20 cellular contexts compared by ENCODE assay signal in genomic region chr7:149826344-149827088, GRCh38. TPM values are rescaled to one million over a fixed set of nuclear protein-coding genes. Genes with fewer than 3 reads are reported as not detected.
DNase-seq lines count a peak whose midpoint lies in the region; ATAC-seq, FAIRE-seq and TF ChIP-seq lines count a peak whose summit lies in the region.
"Had no signal": no experiment of that assay in that cellular context is flagged by ENCODE, and none has a peak within 500 bp of the region (broad histone marks: within the 10 kb centered on the region; RNA-seq: fewer than 3 reads in every experiment).

No MANE protein-coding gene starts in this region.

- CTCF ChIA-PET in A549 (lab: Yijun Ruan, JAX), result interaction anchor here (0.5 to 5.3 kb wide), 4 partner anchors 8 to 166 kb away, joined by 3 to 24 read pairs (median 4); partner anchors contain the start of gene ZNF862

- intact Hi-C loops in right lobe of liver (cut with DNase I), result no loop called here

- no peaks in the 10 kb centered on the region for H3K9me3 ChIP-seq in A549
- no peaks in the 10 kb centered on the region for H3K9me3 ChIP-seq in RWPE2 (ENCODE audit: severe bottlenecking)
- no peaks in the 10 kb centered on the region for H3K9me3 ChIP-seq in right lobe of liver
- H3K9me3 ChIP-seq: body of pancreas had no signal

- H3K36me3 ChIP-seq in RWPE2 (ENCODE audit: low read depth), result no peaks in the 10 kb centered on the region
- H3K36me3 ChIP-seq in right lobe of liver, result no peaks in the 10 kb centered on the region

- DNase-seq in A549 (ENCODE audit: low read depth in 1 of 2, low spot score in 1 of 2) (no peak), RWPE2 (ENCODE audit: low spot score) (peak; percentile 58), myocyte (ENCODE audit: low read depth) (peak; percentile 85), CD1c-positive myeloid dendritic cell (ENCODE audit: extremely low spot score) (no peak), NCI-H2029 (lab: John Stamatoyannopoulos, UW) (no peak), right lobe of liver (no peak)
- DNase-seq: activated CD4-positive, alpha-beta T cell treated with anti-CD3 and anti-CD28 coated beads, Interleukin-2, amount 10 ng/mL, durations not matched to agents 24 days and 14 days; activated CD8-positive, alpha-beta memory T cell treated with anti-CD3 and anti-CD28 coated beads, Interleukin-2, amount 10 ng/mL, durations not matched to agents 7 days and 5 days; activated T-cell treated with anti-CD3 and anti-CD28 coated beads, Interleukin-2, amount 50 U/mL, for 48 hours; body of pancreas; CD4-positive, alpha-beta memory T cell; cerebellar nuclear complex; islet precursor cell; midbrain; NCI-H1048; NCI-H187 treated with DMSO at 0.1 percent for 48 hours had no signal

- TF ChIP-seq POLR2A in A549 (IDR thresholded peaks at IDR 0.05; ENCODE audit: low read length) (no peak), right lobe of liver (IDR thresholded peaks at IDR 0.05) (no peak)

- no peaks in the 10 kb centered on the region for H3K4me1 ChIP-seq in A549
- no peaks in the 10 kb centered on the region for H3K4me1 ChIP-seq in RWPE2 (ENCODE audit: insufficient read depth, poor library complexity, severe bottlenecking)
- peaks cover 0 to 6% (median 0%) of the 10 kb centered on the region in 4 donors for H3K4me1 ChIP-seq in right lobe of liver
- H3K4me1 ChIP-seq: body of pancreas had no signal

- no peaks in the 10 kb centered on the region for H3K27me3 ChIP-seq in RWPE2 (ENCODE audit: insufficient read depth, poor library complexity, severe bottlenecking)
- H3K27me3 ChIP-seq in right lobe of liver, result no peaks in the 10 kb centered on the region
- H3K27me3 ChIP-seq: body of pancreas had no signal

- no peak for TF ChIP-seq CTCF in A549 (IDR thresholded peaks at IDR 0.05)
- TF ChIP-seq CTCF in C4-2B (conservative IDR thresholded peaks at IDR 0.05), result no peak
- no peak for TF ChIP-seq CTCF in RWPE2 (IDR thresholded peaks at IDR 0.05; ENCODE audit: poor library complexity, severe bottlenecking)
- no peak for TF ChIP-seq CTCF in right lobe of liver (IDR thresholded peaks at IDR 0.05)

- H3K27ac ChIP-seq in A549 (no peak overlapping the region), C4-2B (peak overlapping the region; percentile 4; the same call in 1 of the 2 replicates), RWPE2 (ENCODE audit: poor library complexity, severe bottlenecking) (no peak overlapping the region), right lobe of liver (no peak overlapping the region)
- H3K27ac ChIP-seq: body of pancreas had no signal

- TF ChIP-seq EP300 in A549 (IDR thresholded peaks at IDR 0.05), result no peak

- FAIRE-seq in A549 (lab: Jason Lieb, UNC), result no peak
- FAIRE-seq: H1, HepG2 had no signal

- ATAC-seq in A549, result peak; percentile 8 to 12; a peak in 3 of 6 replicates
- no peak; the same call in 2 of the 3 replicates for ATAC-seq in RWPE2 (ENCODE audit: low read depth)
- no peak for ATAC-seq in right lobe of liver
- ATAC-seq: activated CD8-positive, alpha-beta memory T cell treated with anti-CD3 and anti-CD28 coated beads, Interleukin-2, amount 10 ng/mL, durations not matched to agents 7 days and 5 days; body of pancreas; HepG2 had no signal

- no peak overlapping the region for H3K4me2 ChIP-seq in A549
- H3K4me2 ChIP-seq: smooth muscle cell had no signal

- H3K4me3 ChIP-seq in A549 (no peak overlapping the region), RWPE2 (ENCODE audit: severe bottlenecking) (no peak overlapping the region), right lobe of liver (no peak overlapping the region)
- H3K4me3 ChIP-seq: body of pancreas, smooth muscle cell had no signal

- WGBS in A549 (ENCODE audit: missing lambda C conversion rate), result 52% methylated on average over 5 of the region's 12 CpGs
- no CpG with 5 or more reads among the region's 12 CpGs for WGBS in right lobe of liver (ENCODE audit: insufficient coverage, low coverage, low lambda C conversion rate, missing lambda C conversion rate)

- no peak for TF ChIP-seq RAD21 in A549 (conservative IDR thresholded peaks at IDR 0.05 in 1 of 2, IDR thresholded peaks at IDR 0.05 in 1 of 2)

- POLR2A ChIA-PET in A549 (lab: Yijun Ruan, JAX), result no interaction called here

TF ChIP-seq in A549, 52 proteins besides CTCF, POLR2A, EP300 and RAD21:
- TF ChIP-seq JUNB (IDR thresholded peaks at IDR 0.05) (no peak), FOSL2 (IDR thresholded peaks at IDR 0.05) (no peak), FOSL2 (CRISPR knock-in tag; IDR thresholded peaks at IDR 0.05) (no peak), BCL3 (IDR thresholded peaks at IDR 0.05) (no peak), ATOH8 (CRISPR knock-in tag; IDR thresholded peaks at IDR 0.05; ENCODE audit: low read depth) (no peak), ZSCAN20 (CRISPR knock-in tag; IDR thresholded peaks at IDR 0.05) (no peak)

RNA-seq across cellular contexts. Expression of gene ZNF862, which starts 11.7 kb away (rescaled TPM):
- polyA plus RNA-seq in A549 (2011; rRNA removed), result 8.0 and 11.1 TPM in 2 replicates
- 2.5 and 3.4 TPM in 2 replicates for polyA plus RNA-seq in A549 (2012; cell fraction: cytosol; rRNA removed)
- 9.5 and 10.1 TPM in 2 replicates for polyA plus RNA-seq in A549 (2012; cell fraction: nucleus; rRNA removed)
- polyA plus RNA-seq in A549 (2017; fragmentation: RNase III; extraction: RNeasy Plus Mini Kit Qiagen cat#74134 plus additional on column Dnase treatment), result 2.8 to 3.9 TPM (median 3.9 TPM) in 3 replicates
- 8.7 and 17.1 TPM in 2 replicates for polyA minus RNA-seq in A549 (2011; rRNA and poly(A)+ RNA removed)
- total RNA-seq in myocyte, result 14.2 and 16.3 TPM in 2 replicates
- 13.5 TPM for polyA plus RNA-seq in myocyte (2012)
- total RNA-seq in right lobe of liver, result 10 to 100 TPM in 2 of 6 experiments, 1 to 10 TPM in 4; 2.5 to 11.3 (median 7.1) TPM

RNA-seq across cellular contexts. Expression of gene ATP6V0E2, which starts 47.3 kb away (rescaled TPM):
- polyA plus RNA-seq in A549 (2011; rRNA removed), result 17.3 and 18.4 TPM in 2 replicates
- 49.0 and 69.0 TPM in 2 replicates for polyA plus RNA-seq in A549 (2012; cell fraction: cytosol; rRNA removed)
- 75.6 and 92.6 TPM in 2 replicates for polyA plus RNA-seq in A549 (2012; cell fraction: nucleus; rRNA removed)
- polyA plus RNA-seq in A549 (2017; fragmentation: RNase III; extraction: RNeasy Plus Mini Kit Qiagen cat#74134 plus additional on column Dnase treatment), result 40.3 to 44.9 TPM (median 44.5 TPM) in 3 replicates
- 22.3 and 24.6 TPM in 2 replicates for polyA minus RNA-seq in A549 (2011; rRNA and poly(A)+ RNA removed)
- 22.3 and 26.6 TPM in 2 replicates for total RNA-seq in myocyte
- polyA plus RNA-seq in myocyte (2012), result 51.5 TPM
- 10 to 100 TPM; 33.8 to 95.1 (median 70.9) TPM for total RNA-seq in right lobe of liver

RNA-seq across cellular contexts. Expression of gene ZNF467, which starts 53.1 kb away (rescaled TPM):
- polyA plus RNA-seq in A549 (2011; rRNA removed) (2.4 and 3.3 TPM in 2 replicates), A549 (2017; fragmentation: RNase III; extraction: RNeasy Plus Mini Kit Qiagen cat#74134 plus additional on column Dnase treatment) (2.0 to 4.1 TPM (median 3.1 TPM) in 3 replicates)
- 3.7 and 5.4 TPM in 2 replicates for polyA plus RNA-seq in A549 (2012; cell fraction: cytosol; rRNA removed)
- 9.2 and 14.9 TPM in 2 replicates for polyA plus RNA-seq in A549 (2012; cell fraction: nucleus; rRNA removed)
- polyA minus RNA-seq in A549 (2011; rRNA and poly(A)+ RNA removed), result 1.9 and 3.1 TPM in 2 replicates
- total RNA-seq in myocyte (2.5 and 5.3 TPM in 2 replicates), right lobe of liver (10 to 100 TPM in 1 of 6 experiments, 1 to 10 TPM in 5; 3.6 to 14.6 (median 5.8) TPM)
- 0.10 TPM for polyA plus RNA-seq in myocyte (2012)
- total RNA-seq: activated CD8-positive, alpha-beta memory T cell treated with anti-CD3 and anti-CD28 coated beads, Interleukin-2, amount 10 ng/mL, durations not matched to agents 7 days and 5 days; HepG2 had no signal

Comparison
In these comparisons a context has a peak if more than half of its experiments do, and no peak if none do; other contexts are left out.
1. ATAC-seq: peak in A549 (2 of 2); none in RWPE2 (single experiment) and right lobe of liver (0 of 4).
2. DNase-seq: peak in RWPE2 (single experiment) and myocyte (single experiment); none in A549 (0 of 2), CD1c-positive myeloid dendritic cell (single experiment), NCI-H2029 (single experiment) and right lobe of liver (0 of 3).